Comparison of ENCODE assay signal across 13 cellular contexts in the genomic region with DNA sequence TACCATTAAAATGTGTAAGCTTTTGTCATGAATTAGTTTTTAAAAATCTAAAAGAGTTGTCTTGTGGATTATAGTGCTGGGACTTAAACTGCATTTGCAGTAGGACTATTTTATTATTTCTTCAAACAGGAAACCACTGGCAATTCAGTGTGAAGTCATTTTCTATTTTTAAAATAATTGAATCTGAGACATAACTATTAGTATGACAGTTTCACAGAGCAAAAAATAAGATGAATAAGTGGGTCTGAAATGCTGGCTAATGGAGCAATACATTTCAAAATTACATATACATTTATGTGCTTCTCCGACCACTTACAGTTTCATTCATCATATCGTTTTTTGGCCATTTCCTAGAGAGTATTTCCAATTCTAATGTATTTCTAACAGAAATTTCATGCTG.
DNase-seq lines count a peak whose midpoint lies in the region; ATAC-seq, FAIRE-seq and TF ChIP-seq lines count a peak whose summit lies in the region.
"Had no signal": no experiment of that assay in that cellular context is flagged by ENCODE, and none has a peak within 500 bp of the region (broad histone marks: within the 10 kb centered on the region; RNA-seq: fewer than 3 reads in every experiment).

No MANE protein-coding gene starts in this region.

- H3K27me3 ChIP-seq in pancreas (no peaks in the 10 kb centered on the region), thyroid gland (no peaks in the 10 kb centered on the region)

- H3K36me3 ChIP-seq in pancreas: no peaks in the 10 kb centered on the region
- H3K36me3 ChIP-seq in thyroid gland: no peaks in the 10 kb centered on the region

- no peak for TF ChIP-seq POLR2A in thyroid gland (IDR thresholded peaks at IDR 0.05)

- H3K9me3 ChIP-seq in pancreas (no peaks in the 10 kb centered on the region), thyroid gland (no peaks in the 10 kb centered on the region)

- TF ChIP-seq CTCF in pancreas (IDR thresholded peaks at IDR 0.05): no peak
- no peak for TF ChIP-seq CTCF in thyroid gland (IDR thresholded peaks at IDR 0.05)

- H3K4me1 ChIP-seq in pancreas: no peaks in the 10 kb centered on the region
- no peaks in the 10 kb centered on the region for H3K4me1 ChIP-seq in thyroid gland

- DNase-seq in pancreas: no peak
- DNase-seq in HuH-7 (ENCODE audit: low spot score): no peak
- DNase-seq in nucleus accumbens (lab: John Stamatoyannopoulos, UW): no peak
- DNase-seq in thyroid gland: no peak
- DNase-seq: CD4-positive, alpha-beta memory T cell; effector CD8-positive, alpha-beta T cell; KBM-7; left colon; NCI-H2081; NK-92 treated with Interleukin-12 subunit alpha and Interleukin-12 subunit beta, amount 100 ng/mL, for 24 hours had no signal

- WGBS in pancreas, 2 donors: 77 to 80% methylated on average over 2 of the region's 2 CpGs
- 71 to 75% methylated on average over 2 of the region's 2 CpGs for WGBS in thyroid gland, 2 donors

- peak; percentile 79 for ATAC-seq in GM18868 (IDR thresholded peaks at IDR 0.05; ENCODE audit: unreplicated experiment)
- peak; percentile 65 for ATAC-seq in HG02678 (IDR thresholded peaks at IDR 0.05; ENCODE audit: unreplicated experiment)
- peak; percentile 64 for ATAC-seq in HG03571 (IDR thresholded peaks at IDR 0.05; ENCODE audit: unreplicated experiment)
- no peak for ATAC-seq in pancreas
- ATAC-seq: left colon had no signal

- no peak overlapping the region for H3K27ac ChIP-seq in pancreas
- H3K27ac ChIP-seq in thyroid gland: no peak overlapping the region

- peak; percentile 39 for FAIRE-seq in pancreas (lab: Jason Lieb, UNC)

- H3K4me3 ChIP-seq in pancreas (no peak overlapping the region), thyroid gland (replicated peaks in 1 of 3) (no peak overlapping the region)

- intact Hi-C loops in pancreas (cut with DNase I): no loop called here
- intact Hi-C loops in thyroid gland (cut with DNase I): no loop called here

Comparison
In these comparisons a context has a peak if more than half of its experiments do, and no peak if none do; other contexts are left out.
1. ATAC-seq: peak in GM18868 (single experiment), HG02678 (single experiment) and HG03571 (single experiment); none in pancreas (0 of 4).